In the genomic region with DNA sequence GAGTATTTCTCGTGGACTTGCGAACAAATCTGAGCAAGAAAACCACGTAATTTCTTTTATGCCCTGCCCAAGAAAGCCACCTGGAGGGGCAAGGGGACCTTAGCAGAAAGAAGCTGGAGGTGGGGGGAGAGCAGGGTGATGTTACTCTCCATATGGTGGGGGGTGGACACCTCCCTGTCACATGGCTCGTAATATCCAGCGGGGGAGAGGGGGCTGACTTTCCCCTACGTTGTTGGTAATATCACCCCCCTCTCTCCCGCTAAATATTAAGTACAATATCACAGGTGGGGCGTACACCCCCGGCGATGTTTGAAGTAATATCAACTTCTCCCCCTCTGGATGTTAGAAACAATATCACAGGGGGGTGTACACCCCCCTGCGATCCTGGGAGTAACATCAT, we compare ENCODE assay signal across 7 cellular contexts. TPM values are rescaled to one million over a fixed set of nuclear protein-coding genes. Genes with fewer than 3 reads are reported as not detected.
"Had no signal": no experiment of that assay in that cellular context is flagged by ENCODE, and none has a peak within 500 bp of the region (broad histone marks: within the 10 kb centered on the region; RNA-seq: fewer than 3 reads in every experiment).

No MANE protein-coding gene starts in this region.

RNA-seq across cellular contexts. Expression of a gene that starts 9.7 kb away (rescaled TPM):
- total RNA-seq: chondrocyte, colonic mucosa, dermis microvascular lymphatic vessel endothelial cell, endothelial cell of umbilical vein, epithelial cell of proximal tubule, glomerular endothelial cell had no signal
- polyA plus RNA-seq: fibroblast of lung had no signal
